8 cellular contexts compared by ENCODE assay signal in the genomic region with DNA sequence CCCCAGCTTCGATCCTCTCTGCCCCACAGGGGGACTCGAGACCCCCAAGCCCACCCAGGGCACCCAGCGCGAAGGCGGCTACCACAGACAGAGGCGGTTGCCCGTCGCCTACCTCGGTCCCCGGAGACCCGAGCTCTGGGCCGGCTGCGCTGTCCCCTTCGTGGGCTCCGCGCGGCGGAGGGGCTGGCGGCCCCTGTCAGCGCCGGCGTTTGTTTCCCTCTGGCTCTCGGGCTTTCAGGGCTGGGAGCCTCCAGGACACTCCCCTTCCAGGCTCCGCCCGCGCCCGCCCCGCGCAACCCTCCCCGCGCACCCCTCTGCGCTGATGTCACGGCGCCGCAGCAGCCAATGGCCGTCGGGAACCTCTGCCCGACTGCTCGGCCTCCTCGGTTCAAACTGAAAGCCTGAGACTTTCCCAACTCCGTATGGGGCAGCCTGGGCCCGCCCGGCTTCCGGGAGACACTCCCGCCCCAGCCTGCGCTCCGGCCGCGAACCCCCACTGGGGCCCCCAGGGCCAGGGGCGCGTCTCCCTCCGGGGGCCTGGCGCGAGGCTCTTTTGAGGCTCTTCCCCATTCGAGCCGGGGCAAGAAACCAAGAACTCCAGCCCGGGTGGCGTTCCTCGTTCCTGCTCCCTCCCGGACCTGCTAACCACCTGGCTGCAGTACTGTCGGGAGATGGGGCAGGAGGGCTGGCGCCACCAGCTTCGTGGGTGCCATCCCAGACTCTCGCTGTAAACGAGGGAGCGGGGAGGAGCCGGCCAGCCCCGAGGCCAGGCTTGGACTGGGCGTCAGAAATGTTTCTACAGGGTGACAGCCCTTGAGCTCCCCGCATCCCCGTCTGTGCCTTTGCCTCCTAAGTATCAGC. TPM values are rescaled to one million over a fixed set of nuclear protein-coding genes. Genes with fewer than 3 reads are reported as not detected.
DNase-seq lines count a peak whose midpoint lies in the region; ATAC-seq and TF ChIP-seq lines count a peak whose summit lies in the region.

TSS of gene CDC42EP4 (minus strand) at position 221 of the 861 bp plus-strand sequence. CDS start 25,501 bp downstream, outside the sequence.

- peak within 1 kb of the TSS; percentile 95 for H3K4me3 ChIP-seq in AG10803 (ENCODE audit: low read length)

- peak; percentile 93 for DNase-seq in AG10803 (ENCODE audit: low read depth)
- DNase-seq in NCI-H510A (lab: John Stamatoyannopoulos, UW): peak; percentile 80
- peak; percentile 83 for DNase-seq in activated CD4-positive, alpha-beta T cell treated with anti-CD3 and anti-CD28 coated beads, Interleukin-2, amount 50 U/mL, for 1 hour
- peak; percentile 67 for DNase-seq in cortex of kidney (lab: John Stamatoyannopoulos, UW)
- DNase-seq in left colon: peak; percentile 95 to 96
- peak; percentile 77 to 81 for DNase-seq in stimulated activated CD4-positive, alpha-beta T cell treated with anti-CD3 and anti-CD28 coated beads, Interleukin-1b, Interleukin-23, amount 100 ng/mL, for 4 hours (ENCODE audit: low read depth in 2 of 2)

- TF ChIP-seq CTCF in AG10803 (conservative IDR thresholded peaks at IDR 0.05; ENCODE audit: low read length): no peak

- intact Hi-C loops in left colon (cut with DNase I, micrococcal nuclease): no loop called here

- ATAC-seq in GM19025 (IDR thresholded peaks at IDR 0.05; ENCODE audit: low read depth, unreplicated experiment): peak; percentile 83
- ATAC-seq in HG03196 (IDR thresholded peaks at IDR 0.05; ENCODE audit: unreplicated experiment): peak; percentile 86
- peak; percentile 70 for ATAC-seq in left colon

RNA-seq across cellular contexts. Expression of gene CDC42EP4, which starts in this region (rescaled TPM):
- total RNA-seq in left colon: 10 to 100 TPM; 49.6 to 65.6 TPM

Comparison
In these comparisons a context has a peak if more than half of its experiments do, and no peak if none do; other contexts are left out.
1. Peak in every context shown above with its lines: DNase-seq, ATAC-seq and H3K4me3 ChIP-seq.